14 cellular contexts compared by ENCODE assay signal in the genomic region with DNA sequence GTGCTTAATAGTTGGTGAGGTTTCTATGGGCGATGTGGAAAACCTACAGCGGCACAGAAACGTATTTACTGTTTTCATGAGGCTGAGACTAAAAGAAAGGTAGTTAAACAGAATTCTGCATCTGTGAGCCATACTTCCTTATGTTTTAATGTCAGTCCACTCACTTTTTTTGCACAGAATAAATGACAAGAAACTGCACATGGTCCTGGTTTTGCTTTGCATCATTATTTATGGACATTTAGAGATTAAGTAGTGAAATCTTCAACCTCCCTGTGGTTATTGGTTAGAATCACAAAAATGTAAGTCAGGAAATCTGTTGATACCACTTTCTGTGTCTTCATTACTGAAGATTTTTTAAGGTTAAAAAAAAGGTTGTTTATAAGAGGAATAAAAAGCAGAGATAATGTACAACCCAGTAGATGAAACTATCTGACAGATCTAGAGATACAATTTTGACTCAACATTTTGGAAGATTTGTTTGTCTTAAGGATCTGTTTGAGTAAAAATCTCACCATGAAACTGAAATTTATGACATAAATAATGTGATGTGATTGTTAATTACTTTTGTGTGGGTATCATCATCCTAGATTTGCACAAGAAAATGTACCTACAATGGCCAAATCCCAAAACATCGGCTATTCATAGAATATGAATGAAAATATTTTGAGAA. TPM values are rescaled to one million over a fixed set of nuclear protein-coding genes. Genes with fewer than 3 reads are reported as not detected.
A peak's percentile ranks its signal among the peaks of the same experiment; 100 is the strongest.
DNase-seq lines count a peak whose midpoint lies in the region; ATAC-seq and TF ChIP-seq lines count a peak whose summit lies in the region.
"Had no signal": no experiment of that assay in that cellular context is flagged by ENCODE, and none has a peak within 500 bp of the region (broad histone marks: within the 10 kb centered on the region; RNA-seq: fewer than 3 reads in every experiment).

No MANE protein-coding gene starts in this region.

- TF ChIP-seq POLR2A in IMR-90 (IDR thresholded peaks at IDR 0.05; ENCODE audit: low read depth, low read length), result no peak

- H3K23ac ChIP-seq in IMR-90 (ENCODE audit: low read depth, low read length), result peak overlapping the region; percentile 66; the same call in 1 of the 2 replicates

- no peak overlapping the region for H3K4ac ChIP-seq in IMR-90 (ENCODE audit: low read depth, low read length)

- H3K36me3 ChIP-seq in ACC112 (ENCODE audit: insufficient read depth, low read length) (no peaks in the 10 kb centered on the region), IMR-90 (ENCODE audit: control insufficient read depth, insufficient read depth, low read length) (no peaks in the 10 kb centered on the region)

- no peak overlapping the region for H4K5ac ChIP-seq in IMR-90 (ENCODE audit: low read depth, low read length)

- H3K4me2 ChIP-seq in IMR-90 (ENCODE audit: low read depth, low read length), result peak overlapping the region; percentile 100

- H3K9me3 ChIP-seq in IMR-90 (ENCODE audit: control insufficient read depth, insufficient read depth, low read length), result no peaks in the 10 kb centered on the region

- H4K20me1 ChIP-seq in IMR-90 (ENCODE audit: insufficient read depth, low read length), result no peaks in the 10 kb centered on the region; the same call in 1 of the 2 replicates

- 0 out of 4 replicates have a peak overlapping the region, but pooled peaks have one; percentile 11 to 24 for H4K8ac ChIP-seq in IMR-90 (ENCODE audit: low read depth in 2 of 2, low read length in 2 of 2)

- TF ChIP-seq CTCF in IMR-90 (conservative IDR thresholded peaks at IDR 0.05; ENCODE audit: low read depth, low read length), result no peak
- TF ChIP-seq CTCF in dorsolateral prefrontal cortex (IDR thresholded peaks at IDR 0.05 in 54 of 56, conservative IDR thresholded peaks at IDR 0.05 in 2 of 56; ENCODE audit: low read depth in 1 of 56, partially characterized antibody in 56 of 56), result no peak
- TF ChIP-seq CTCF in neural crest cell (conservative IDR thresholded peaks at IDR 0.05), result no peak

- H3K4me1 ChIP-seq in ACC112 (ENCODE audit: control insufficient read depth, insufficient read depth, low read length, unreplicated experiment), result peaks cover 37% of the 10 kb centered on the region
- H3K4me1 ChIP-seq in IMR-90 (ENCODE audit: control insufficient read depth, insufficient read depth, low read length), result no peaks in the 10 kb centered on the region

- peak overlapping the region; percentile 81; the same call in 1 of the 2 replicates for H3K56ac ChIP-seq in IMR-90 (ENCODE audit: extremely low read depth, insufficient read depth, low read length)

- H2AK9ac ChIP-seq in IMR-90 (replicated peaks; ENCODE audit: low read depth, low read length, poor library complexity), result no peak overlapping the region

- dilution Hi-C loops in IMR-90 (cut with HindIII; ENCODE audit: low sequenced_read_pairs, unreplicated experiment), result no loop called here

- H3K27ac Mint-ChIP-seq in neural crest cell (ENCODE audit: unreplicated experiment), result no peak overlapping the region
- H3K27ac Mint-ChIP-seq: activated CD4-positive, alpha-beta T cell treated with anti-CD3 and anti-CD28 coated beads, Interleukin-2, amount 10 ng/mL, durations not matched to agents 7 days and 5 days; stimulated activated naive CD8-positive, alpha-beta T cell treated with anti-CD3 and anti-CD28 coated beads, Interleukin-15, Interleukin-2, amounts not matched to agents 100 ng/mL and 50 ng/mL, for 24 hours had no signal

- H2BK5ac ChIP-seq in IMR-90 (ENCODE audit: low read depth, low read length, poor library complexity, severe bottlenecking), result peak overlapping the region; percentile 29

- peak overlapping the region; percentile 39; the same call in 1 of the 2 replicates for H3K14ac ChIP-seq in IMR-90 (replicated peaks; ENCODE audit: low read depth, low read length)

- no peak for TF ChIP-seq RAD21 in IMR-90 (IDR thresholded peaks at IDR 0.05; ENCODE audit: low read length)

- H3K27me3 ChIP-seq in ACC112 (ENCODE audit: insufficient read depth, low read length) (no peaks in the 10 kb centered on the region), IMR-90 (ENCODE audit: control insufficient read depth, insufficient read depth, low read length) (no peaks in the 10 kb centered on the region), dorsolateral prefrontal cortex (peaks cover 0 to 4% (median 0%) of the 10 kb centered on the region in 45 donors)

- H3K27ac ChIP-seq in ACC112 (ENCODE audit: low read depth, low read length) (no peak overlapping the region; the same call in 1 of the 2 replicates), IMR-90 (ENCODE audit: insufficient read depth, low read length) (no peak overlapping the region), dorsolateral prefrontal cortex (peak overlapping the region in 47 of 59 donors; percentile 1 to 86 (median 62))

- no peak overlapping the region for H2BK15ac ChIP-seq in IMR-90 (ENCODE audit: low read depth, low read length)

- peak; percentile 14 for DNase-seq in IMR-90
- DNase-seq in dorsolateral prefrontal cortex, result no peak
- no peak for DNase-seq in neural crest cell (ENCODE audit: low read depth, low spot score)
- DNase-seq in DMS79 treated with DMSO at 0.1 percent for 48 hours (lab: John Stamatoyannopoulos, UW), result no peak
- no peak for DNase-seq in NCI-H226
- no peak for DNase-seq in iPS-NIHi11 (ENCODE audit: low spot score)
- no peak for DNase-seq in middle frontal gyrus (ENCODE audit: extremely low spot score, low spot score)
- DNase-seq: activated CD4-positive, alpha-beta T cell treated with anti-CD3 and anti-CD28 coated beads, Interleukin-2, amount 10 ng/mL, durations not matched to agents 7 days and 5 days; NCI-H1436 treated with DMSO at 0.1 percent for 48 hours; NCI-H748 treated with DMSO at 0.1 percent for 48 hours had no signal

- in situ Hi-C loops in IMR-90 (cut with MboI; ENCODE audit: low sequenced_read_pairs), result loop anchor here (10.0 to 25.0 kb wide), 2 partner anchors 338 to 1496 kb away; a partner anchor contains a TSS

- peaks cover 14 to 38% of the 10 kb centered on the region in 2 experiments; a peak in 3 of 4 replicates for H3K79me1 ChIP-seq in IMR-90 (ENCODE audit: low read depth in 1 of 2, low read length in 2 of 2)

- H2AFZ ChIP-seq in ACC112 (ENCODE audit: low read length, unreplicated experiment), result peak overlapping the region; percentile 35
- H2AFZ ChIP-seq in IMR-90 (replicated peaks; ENCODE audit: low read length, poor library complexity), result no peak overlapping the region

- H3K9ac ChIP-seq in IMR-90 (ENCODE audit: low read depth, low read length), result peak overlapping the region; percentile 88; the same call in 1 of the 2 replicates

- TSS peak; percentile 12 for BruUV-seq in IMR-90 (replicated peaks; lab: Mats Ljungman, UMichigan)

- no peak overlapping the region for H4K91ac ChIP-seq in IMR-90 (ENCODE audit: insufficient read depth, low read depth, low read length)

- intact Hi-C loops in IMR-90 (cut with micrococcal nuclease) (loop anchor here (5.0 to 10.0 kb wide), 2 partner anchors 992 to 1481 kb away; no protein-coding TSS in a partner anchor), dorsolateral prefrontal cortex (cut with DNase I) (loop anchor here in 1 of 2 donors (10.0 kb wide), 1 partner anchor 338 kb away; no protein-coding TSS in a partner anchor)

- H3K18ac ChIP-seq in IMR-90 (ENCODE audit: low read depth, low read length), result peak overlapping the region; percentile 87; the same call in 1 of the 2 replicates

- POLR2A ChIA-PET in IMR-90 (lab: Charles Lee; ENCODE audit: unreplicated experiment), result no interaction called here

- peaks cover 74% of the 10 kb centered on the region for H3K27me3 Mint-ChIP-seq in neural crest cell (ENCODE audit: low read depth)

- no CpG with 5 or more reads among the region's 4 CpGs for WGBS in IMR-90 (ENCODE audit: extremely low coverage in 2 of 2, insufficient read length in 1 of 2), 2 experiments

- no peaks in the 10 kb centered on the region for H3K36me3 Mint-ChIP-seq in neural crest cell (ENCODE audit: low read depth)

- H2BK20ac ChIP-seq in IMR-90 (ENCODE audit: low read depth, low read length), result no peak overlapping the region

- peaks cover 20% of the 10 kb centered on the region for H3K4me1 Mint-ChIP-seq in neural crest cell

- H3K9me3 Mint-ChIP-seq in neural crest cell, result no peaks in the 10 kb centered on the region
- H3K9me3 Mint-ChIP-seq: activated CD4-positive, alpha-beta T cell treated with anti-CD3 and anti-CD28 coated beads, Interleukin-2, amount 10 ng/mL, durations not matched to agents 7 days and 5 days; stimulated activated naive CD8-positive, alpha-beta T cell treated with anti-CD3 and anti-CD28 coated beads, Interleukin-15, Interleukin-2, amounts not matched to agents 100 ng/mL and 50 ng/mL, for 24 hours had no signal

- H2AK5ac ChIP-seq in IMR-90 (ENCODE audit: low read depth, low read length), result no peak overlapping the region

- peak overlapping the region; percentile 87 for H3K4me3 Mint-ChIP-seq in neural crest cell
- H3K4me3 Mint-ChIP-seq: activated CD4-positive, alpha-beta T cell treated with anti-CD3 and anti-CD28 coated beads, Interleukin-2, amount 10 ng/mL, durations not matched to agents 7 days and 5 days had no signal

- CTCF ChIA-PET in IMR-90 (lab: Yijun Ruan, JAX), result no interaction called here

- no peak overlapping the region for H2BK120ac ChIP-seq in IMR-90 (ENCODE audit: low read depth, low read length)

- H3K79me2 ChIP-seq in ACC112 (ENCODE audit: control insufficient read depth, insufficient read depth, low read length, unreplicated experiment), result peaks cover 66% of the 10 kb centered on the region

- no peak for ATAC-seq in IMR-90 (ENCODE audit: low read depth)

- H3K9me1 ChIP-seq in IMR-90 (ENCODE audit: insufficient read depth, low read length), result no peaks in the 10 kb centered on the region

- H3K4me3 ChIP-seq in ACC112 (ENCODE audit: low read depth, low read length) (peak overlapping the region; percentile 96), IMR-90 (ENCODE audit: insufficient read depth, low read depth, low read length) (peak overlapping the region; percentile 94), dorsolateral prefrontal cortex (peak overlapping the region in 58 of 59 donors; percentile 8 to 84 (median 69))

TF ChIP-seq in IMR-90, 13 proteins besides CTCF, POLR2A, EP300 and RAD21 (continues in another document):
- TF ChIP-seq BHLHE40 (IDR thresholded peaks at IDR 0.05; ENCODE audit: low read depth, low read length), result no peak

RNA-seq across cellular contexts. Expression of a gene that starts 2.4 kb away (rescaled TPM):
- total RNA-seq in IMR-90 (2012; rRNA removed), result 9.9 and 10.6 TPM in 2 replicates
- polyA plus RNA-seq in IMR-90 (2012; rRNA removed), result 45.2 and 52.9 TPM in 2 replicates
- polyA plus RNA-seq in IMR-90 (2012; cell fraction: cytosol; rRNA removed), result 21.4 and 25.6 TPM in 2 replicates
- polyA plus RNA-seq in IMR-90 (2012; cell fraction: nucleus; rRNA removed; ENCODE audit: low replicate concordance), result 9.8 and 36.9 TPM in 2 replicates
- 10 to 100 TPM in 19 of 120 experiments, 1 to 10 TPM in 101; 2.2 to 15.7 (median 7.5) TPM for total RNA-seq in dorsolateral prefrontal cortex
- total RNA-seq in neural crest cell, result not detected in 2 replicates
- total RNA-seq: activated CD4-positive, alpha-beta T cell treated with anti-CD3 and anti-CD28 coated beads, Interleukin-2, amount 10 ng/mL, durations not matched to agents 7 days and 5 days; dermis blood vessel endothelial cell; HepG2 had no signal
- polyA plus RNA-seq: HepG2 had no signal

Comparison
In these comparisons a context has a peak if more than half of its experiments do, and no peak if none do; other contexts are left out.
1. H3K27ac ChIP-seq: peak in dorsolateral prefrontal cortex (47 of 59); none in ACC112 (single experiment) and IMR-90 (single experiment).
2. Peak in every context shown above with its lines, with median percentiles within 50 percentile points of each other: H3K4me3 ChIP-seq.